23 cellular contexts compared by ENCODE assay signal in genomic region chr4:135122457-135122856, GRCh38.
"Had no signal": no experiment of that assay in that cellular context is flagged by ENCODE, and none has a peak within 500 bp of the region (broad histone marks: within the 10 kb centered on the region; RNA-seq: fewer than 3 reads in every experiment).

No MANE protein-coding gene starts in this region.

- H3K27me3 Mint-ChIP-seq: activated CD4-positive, alpha-beta T cell treated with anti-CD3 and anti-CD28 coated beads for 36 hours; activated CD8-positive, alpha-beta memory T cell treated with anti-CD3 and anti-CD28 coated beads, Interleukin-2, amount 10 ng/mL, durations not matched to agents 7 days and 5 days; central memory CD8-positive, alpha-beta T cell; dendritic cell treated with granulocyte-macrophage colony-stimulating factor and Interleukin-4, amounts not matched to agents 40 ng/mL and 50 ng/mL, for 4 days; naive B cell had no signal

- H3K36me3 ChIP-seq: esophagus muscularis mucosa, ovary, right atrium auricular region, transverse colon had no signal

- H3K4me1 Mint-ChIP-seq: activated CD4-positive, alpha-beta T cell treated with anti-CD3 and anti-CD28 coated beads for 36 hours; activated CD8-positive, alpha-beta memory T cell treated with anti-CD3 and anti-CD28 coated beads, Interleukin-2, amount 10 ng/mL, durations not matched to agents 7 days and 5 days; central memory CD8-positive, alpha-beta T cell; naive B cell had no signal

- DNase-seq: activated CD4-positive, alpha-beta T cell treated with anti-CD3 and anti-CD28 coated beads for 36 hours; activated CD4-positive, CD25-positive, alpha-beta regulatory T cell; activated CD8-positive, alpha-beta memory T cell treated with anti-CD3 and anti-CD28 coated beads, Interleukin-2, amount 10 ng/mL, durations not matched to agents 7 days and 5 days; activated CD8-positive, alpha-beta T cell treated with anti-CD3 and anti-CD28 coated beads, Interleukin-2, amount 10 ng/mL, durations not matched to agents 7 days and 5 days; activated naive CD4-positive, alpha-beta T cell; activated T-cell treated with anti-CD3 and anti-CD28 coated beads, Interleukin-2, amount 50 U/mL, for 72 hours; foreskin keratinocyte; left ventricle myocardium superior; mammary epithelial cell; naive B cell; ovary; psoas muscle; stimulated activated CD4-positive, alpha-beta T cell treated with anti-CD3 and anti-CD28 coated beads, Interleukin-2, amount 100 ng/mL, for 48 hours; stimulated activated naive CD4-positive, alpha-beta T cell treated with Interleukin-2 at 50 U/mL for 16 hours; T-helper 1 cell; testis; transverse colon had no signal

- H3K4me3 Mint-ChIP-seq: activated CD4-positive, alpha-beta T cell treated with anti-CD3 and anti-CD28 coated beads for 36 hours; activated CD8-positive, alpha-beta memory T cell treated with anti-CD3 and anti-CD28 coated beads, Interleukin-2, amount 10 ng/mL, durations not matched to agents 7 days and 5 days; activated CD8-positive, alpha-beta T cell treated with anti-CD3 and anti-CD28 coated beads, Interleukin-2, amount 10 ng/mL, durations not matched to agents 7 days and 5 days; activated T-cell treated with anti-CD3 and anti-CD28 coated beads, Interleukin-2, amount 50 U/mL, for 72 hours; central memory CD8-positive, alpha-beta T cell; dendritic cell treated with granulocyte-macrophage colony-stimulating factor and Interleukin-4, amounts not matched to agents 40 ng/mL and 50 ng/mL, for 4 days; naive B cell; T-helper 2 cell treated with Interferon-gamma antibody and Interleukin-4, amounts not matched to agents 5 μg/mL and 100 μg/mL, for 36 hours had no signal

- H3K27ac Mint-ChIP-seq: activated CD4-positive, alpha-beta T cell treated with anti-CD3 and anti-CD28 coated beads for 36 hours; activated CD8-positive, alpha-beta memory T cell treated with anti-CD3 and anti-CD28 coated beads, Interleukin-2, amount 10 ng/mL, durations not matched to agents 7 days and 5 days; activated CD8-positive, alpha-beta T cell treated with anti-CD3 and anti-CD28 coated beads, Interleukin-2, amount 10 ng/mL, durations not matched to agents 7 days and 5 days; activated naive CD4-positive, alpha-beta T cell treated with anti-CD3 and anti-CD28 coated beads, Interleukin-2, amount 50 U/mL, for 72 hours; activated T-cell treated with anti-CD3 and anti-CD28 coated beads, Interleukin-2, amount 50 U/mL, for 72 hours; dendritic cell treated with granulocyte-macrophage colony-stimulating factor and Interleukin-4, amounts not matched to agents 40 ng/mL and 50 ng/mL, for 4 days; naive B cell; T-helper 2 cell treated with Interferon-gamma antibody and Interleukin-4, amounts not matched to agents 5 μg/mL and 100 μg/mL, for 36 hours had no signal

- H3K36me3 Mint-ChIP-seq: activated CD8-positive, alpha-beta memory T cell treated with anti-CD3 and anti-CD28 coated beads, Interleukin-2, amount 10 ng/mL, durations not matched to agents 7 days and 5 days; activated naive CD4-positive, alpha-beta T cell treated with anti-CD3 and anti-CD28 coated beads, Interleukin-2, amount 50 U/mL, for 72 hours; naive B cell had no signal

- H3K4me3 ChIP-seq: esophagus muscularis mucosa, ovary, psoas muscle, right atrium auricular region, testis, transverse colon had no signal

- H3K27ac ChIP-seq: esophagus muscularis mucosa, foreskin keratinocyte, ovary, psoas muscle, right atrium auricular region, testis, transverse colon had no signal

- H3K9me3 ChIP-seq: esophagus muscularis mucosa, ovary, psoas muscle, right atrium auricular region, testis, transverse colon had no signal

- H3K27me3 ChIP-seq: esophagus muscularis mucosa, foreskin keratinocyte, ovary, right atrium auricular region, testis, transverse colon had no signal

- H3K4me1 ChIP-seq: esophagus muscularis mucosa, foreskin keratinocyte, psoas muscle, right atrium auricular region, testis, transverse colon had no signal

- ATAC-seq: activated CD4-positive, alpha-beta T cell treated with anti-CD3 and anti-CD28 coated beads for 36 hours; activated CD8-positive, alpha-beta memory T cell treated with anti-CD3 and anti-CD28 coated beads, Interleukin-2, amount 10 ng/mL, durations not matched to agents 7 days and 5 days; activated CD8-positive, alpha-beta T cell treated with anti-CD3 and anti-CD28 coated beads, Interleukin-2, amount 10 ng/mL, durations not matched to agents 7 days and 5 days; activated naive CD4-positive, alpha-beta T cell treated with anti-CD3 and anti-CD28 coated beads, Interleukin-2, amount 50 U/mL, for 72 hours; activated T-cell treated with anti-CD3 and anti-CD28 coated beads, Interleukin-2, amount 50 U/mL, for 72 hours; foreskin keratinocyte; left ventricle myocardium superior; psoas muscle had no signal
